In genomic region chr12:46516933-46517578, GRCh38 we compare ENCODE assay signal across 8 cellular contexts.
A peak's percentile ranks its signal among the peaks of the same experiment; 100 is the strongest.
DNase-seq lines count a peak whose midpoint lies in the region; ATAC-seq and TF ChIP-seq lines count a peak whose summit lies in the region.

No MANE protein-coding gene starts in this region.

- no peaks in the 10 kb centered on the region for H3K27me3 ChIP-seq in Loucy (ENCODE audit: insufficient read depth, low read length, poor library complexity, severe bottlenecking)

- TF ChIP-seq CTCF in Loucy (conservative IDR thresholded peaks at IDR 0.05; ENCODE audit: low read length) (no peak), chondrocyte (IDR thresholded peaks at IDR 0.05) (no peak)

- no peaks in the 10 kb centered on the region for H3F3A ChIP-seq in Loucy (ENCODE audit: low read depth)

- ATAC-seq in GM18868 (IDR thresholded peaks at IDR 0.05; ENCODE audit: unreplicated experiment) (peak; percentile 98), GM21737 (IDR thresholded peaks at IDR 0.05; ENCODE audit: unreplicated experiment) (peak; percentile 96)
- ATAC-seq in natural killer cell treated with Interleukin-12 subunit alpha and Interleukin-12 subunit beta and Interleukin-15 and Interleukin-18, amount 100 ng/mL, for 72 hours = peak; percentile 28 to 72

- H3K36me3 ChIP-seq in Loucy (ENCODE audit: insufficient read depth, low read length) = no peaks in the 10 kb centered on the region

- no peaks in the 10 kb centered on the region for H3K9me3 ChIP-seq in Loucy (ENCODE audit: insufficient read depth, low read depth, low read length)

- H3K36me3 Mint-ChIP-seq in natural killer cell treated with Interleukin-12 subunit alpha and Interleukin-12 subunit beta and Interleukin-15 and Interleukin-18, amount 100 ng/mL, for 72 hours = peaks cover 12% of the 10 kb centered on the region
- peaks cover 4% of the 10 kb centered on the region for H3K36me3 Mint-ChIP-seq in chondrocyte (ENCODE audit: low read depth)

- H4K20me1 ChIP-seq in Loucy (ENCODE audit: insufficient read depth, low read length, poor library complexity, severe bottlenecking) = no peaks in the 10 kb centered on the region

- H3K4me1 Mint-ChIP-seq in natural killer cell treated with Interleukin-12 subunit alpha and Interleukin-12 subunit beta and Interleukin-15 and Interleukin-18, amount 100 ng/mL, for 72 hours (ENCODE audit: low read depth in 2 of 2) = peaks cover 33 to 43% of the 10 kb centered on the region in 2 donors
- peaks cover 47% of the 10 kb centered on the region for H3K4me1 Mint-ChIP-seq in chondrocyte (ENCODE audit: low read depth)

- H3K4me3 ChIP-seq in Loucy (ENCODE audit: low read length, poor library complexity, severe bottlenecking) = no peak overlapping the region

- H3K27ac Mint-ChIP-seq in natural killer cell treated with Interleukin-12 subunit alpha and Interleukin-12 subunit beta and Interleukin-15 and Interleukin-18, amount 100 ng/mL, for 72 hours = peak overlapping the region in 1 of 2 donors; percentile 31
- H3K27ac Mint-ChIP-seq in chondrocyte (ENCODE audit: unreplicated experiment) = no peak overlapping the region

- peak overlapping the region; percentile 16 for H3K4me2 ChIP-seq in Loucy (ENCODE audit: low read depth, low read length, poor library complexity, severe bottlenecking)

- H3K79me2 ChIP-seq in Loucy (ENCODE audit: insufficient read depth, low read length) = 0 out of 2 replicates have a peak, but pooled peaks cover 7% of the 10 kb centered on the region

- H3K4me3 Mint-ChIP-seq in natural killer cell treated with Interleukin-12 subunit alpha and Interleukin-12 subunit beta and Interleukin-15 and Interleukin-18, amount 100 ng/mL, for 72 hours = peak overlapping the region; percentile 39
- no peak overlapping the region for H3K4me3 Mint-ChIP-seq in chondrocyte (ENCODE audit: unreplicated experiment)

- peaks cover 55% of the 10 kb centered on the region for H3K4me1 ChIP-seq in Loucy (ENCODE audit: insufficient read depth, low read length, poor library complexity, severe bottlenecking)

- peaks cover 4% of the 10 kb centered on the region for H3K9me3 Mint-ChIP-seq in natural killer cell treated with Interleukin-12 subunit alpha and Interleukin-12 subunit beta and Interleukin-15 and Interleukin-18, amount 100 ng/mL, for 72 hours
- H3K9me3 Mint-ChIP-seq in chondrocyte (ENCODE audit: low read depth) = peaks cover 9% of the 10 kb centered on the region

- H2AFZ ChIP-seq in Loucy (ENCODE audit: low read length) = no peak overlapping the region

- H3K27me3 Mint-ChIP-seq in natural killer cell treated with Interleukin-12 subunit alpha and Interleukin-12 subunit beta and Interleukin-15 and Interleukin-18, amount 100 ng/mL, for 72 hours = no peaks in the 10 kb centered on the region
- no peaks in the 10 kb centered on the region for H3K27me3 Mint-ChIP-seq in chondrocyte (ENCODE audit: low read depth)

- H3K9me2 ChIP-seq in Loucy (replicated peaks; ENCODE audit: low read depth, low read length) = no peaks in the 10 kb centered on the region

- H3K9ac ChIP-seq in Loucy (ENCODE audit: low read depth, low read length, poor library complexity, severe bottlenecking) = no peak overlapping the region

- DNase-seq in natural killer cell treated with Interleukin-12 subunit alpha and Interleukin-12 subunit beta and Interleukin-15 and Interleukin-18, amount 100 ng/mL, for 72 hours (ENCODE audit: low spot score) = no peak
- DNase-seq in chondrocyte (ENCODE audit: low spot score) = no peak
- DNase-seq in NAMALWA (ENCODE audit: low spot score) = no peak
- DNase-seq in NCI-H187 treated with DMSO at 0.1 percent for 48 hours (lab: John Stamatoyannopoulos, UW) = no peak
- no peak for DNase-seq in HPDE6-E6E7 (ENCODE audit: extremely low spot score)
